In the genomic region with DNA sequence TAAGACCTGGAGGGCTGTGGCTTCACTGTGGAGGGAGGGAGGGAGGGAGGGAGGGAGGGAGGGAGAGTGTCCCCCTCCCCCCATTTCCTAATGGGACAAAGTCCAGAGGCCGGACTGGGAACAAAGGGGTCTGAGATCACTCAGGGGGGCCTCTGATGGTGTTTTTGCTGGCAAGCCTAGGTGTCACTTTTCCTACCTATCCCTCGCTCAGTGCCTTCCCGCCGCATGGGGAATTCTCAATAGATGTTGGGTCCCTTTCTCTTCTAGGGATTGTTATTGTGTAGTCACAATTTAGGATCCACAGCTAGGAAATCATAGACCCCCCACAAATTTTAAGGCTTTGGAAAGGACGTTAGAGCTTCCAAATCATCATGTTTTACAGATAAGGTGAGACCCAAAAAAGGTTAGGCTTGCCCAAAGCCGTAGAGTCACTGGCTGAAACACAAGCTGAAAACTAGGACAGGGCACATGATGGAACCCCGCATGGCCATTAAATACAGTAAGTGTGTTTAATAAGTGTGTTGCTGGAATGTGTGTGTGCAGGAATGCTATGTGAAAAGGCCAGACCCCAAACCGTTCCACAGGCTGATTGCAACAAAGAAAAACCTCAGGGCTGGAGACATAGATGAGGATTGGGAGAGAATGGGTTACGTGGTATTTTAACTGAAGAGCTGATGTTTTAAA, we compare ENCODE assay signal across 8 cellular contexts. TPM values are rescaled to one million over a fixed set of nuclear protein-coding genes. Genes with fewer than 3 reads are reported as not detected.
DNase-seq lines count a peak whose midpoint lies in the region; ATAC-seq and TF ChIP-seq lines count a peak whose summit lies in the region.

No MANE protein-coding gene starts in this region.

- H2AFZ ChIP-seq in Karpas-422 (ENCODE audit: low read length) = no peak overlapping the region

- H3K27ac ChIP-seq in adrenal gland (peak overlapping the region; percentile 86 to 98 (median 96)), liver (ENCODE audit: low read depth in 1 of 2, low read length in 2 of 2) (peak overlapping the region; percentile 89 to 92), suprapubic skin (peak overlapping the region; percentile 99), Karpas-422 (ENCODE audit: low read length) (no peak overlapping the region)

- TF ChIP-seq EP300 in suprapubic skin (IDR thresholded peaks at IDR 0.05) = no peak

- H3K9ac ChIP-seq in liver (ENCODE audit: low read depth in 1 of 2, low read length in 2 of 2) (peak overlapping the region; percentile 57 to 94), Karpas-422 (ENCODE audit: low read length) (no peak overlapping the region)

- H3K27me3 ChIP-seq in adrenal gland (no peaks in the 10 kb centered on the region), liver (ENCODE audit: control insufficient read depth in 4 of 4, insufficient read depth in 4 of 4, low read length in 3 of 4) (no peaks in the 10 kb centered on the region), suprapubic skin (no peaks in the 10 kb centered on the region), Karpas-422 (ENCODE audit: low read length) (no peaks in the 10 kb centered on the region)

- ATAC-seq in GM18873 (IDR thresholded peaks at IDR 0.05; ENCODE audit: low FRiP score, unreplicated experiment) = no peak
- no peak for ATAC-seq in HG02938 (IDR thresholded peaks at IDR 0.05; ENCODE audit: unreplicated experiment)

- no peak for TF ChIP-seq RAD21 in liver (IDR thresholded peaks at IDR 0.05)

- peaks cover 43 to 58% of the 10 kb centered on the region in 2 donors for H3K4me1 ChIP-seq in adrenal gland (replicated peaks in 1 of 2)
- peaks cover 18 to 70% (median 37%) of the 10 kb centered on the region in 4 donors for H3K4me1 ChIP-seq in liver (ENCODE audit: control insufficient read depth in 4 of 4, insufficient read depth in 4 of 4, low read length in 3 of 4)
- H3K4me1 ChIP-seq in suprapubic skin = peaks cover 82% of the 10 kb centered on the region
- peaks cover 33% of the 10 kb centered on the region for H3K4me1 ChIP-seq in Karpas-422 (ENCODE audit: low read length)

- intact Hi-C loops in adrenal gland (cut with DNase I) = no loop called here

- no peaks in the 10 kb centered on the region for H4K20me1 ChIP-seq in Karpas-422 (ENCODE audit: insufficient read depth, low read depth, low read length)

- TF ChIP-seq CTCF in adrenal gland (IDR thresholded peaks at IDR 0.05) = no peak
- TF ChIP-seq CTCF in liver (IDR thresholded peaks at IDR 0.05; ENCODE audit: low read depth, low read length, missing input control) = no peak
- no peak for TF ChIP-seq CTCF in suprapubic skin (IDR thresholded peaks at IDR 0.05)

- H3K4me3 ChIP-seq in adrenal gland = peak overlapping the region in 1 of 4 donors; percentile 32
- H3K4me3 ChIP-seq in liver (ENCODE audit: low read depth in 1 of 3, low read length in 3 of 3) = peak overlapping the region; percentile 5 to 33 (median 9)
- peak overlapping the region; percentile 37 for H3K4me3 ChIP-seq in suprapubic skin
- no peak overlapping the region for H3K4me3 ChIP-seq in Karpas-422 (ENCODE audit: low read length)

- no peaks in the 10 kb centered on the region for H3K79me2 ChIP-seq in Karpas-422 (ENCODE audit: low read length)

- no peaks in the 10 kb centered on the region for H3K9me2 ChIP-seq in Karpas-422 (replicated peaks; ENCODE audit: insufficient read depth, low read length)

- DNase-seq in DMS79 treated with DMSO at 0.1 percent for 48 hours (lab: John Stamatoyannopoulos, UW) = peak; percentile 67
- no peak for DNase-seq in DMS79 (lab: John Stamatoyannopoulos, UW)
- peak in 3 of 7 donors; percentile 15 to 51 (median 35) for DNase-seq in adrenal gland
- DNase-seq in suprapubic skin (ENCODE audit: low spot score in 2 of 2) = no peak
- DNase-seq in Karpas-422 = no peak

- H3K36me3 ChIP-seq in adrenal gland (replicated peaks in 1 of 2) = no peaks in the 10 kb centered on the region
- H3K36me3 ChIP-seq in liver (ENCODE audit: control insufficient read depth in 4 of 4, insufficient read depth in 3 of 4, low read depth in 1 of 4, low read length in 3 of 4) = no peaks in the 10 kb centered on the region
- no peaks in the 10 kb centered on the region for H3K36me3 ChIP-seq in suprapubic skin
- H3K36me3 ChIP-seq in Karpas-422 (ENCODE audit: insufficient read depth, low read length) = no peaks in the 10 kb centered on the region

- H3K4me2 ChIP-seq in Karpas-422 (ENCODE audit: low read depth, low read length, poor library complexity, severe bottlenecking) = no peak overlapping the region

- WGBS in adrenal gland, 4 donors = 52 to 66% (median 56%) methylated on average over 9 of the region's 9 CpGs
- 34% methylated on average over 9 of the region's 9 CpGs for WGBS in liver
- WGBS in suprapubic skin = 25% methylated on average over 9 of the region's 9 CpGs

- H3K9me3 ChIP-seq in adrenal gland (replicated peaks in 1 of 3) (no peaks in the 10 kb centered on the region), liver (ENCODE audit: control insufficient read depth in 4 of 4, low read length in 3 of 4) (no peaks in the 10 kb centered on the region), suprapubic skin (no peaks in the 10 kb centered on the region), Karpas-422 (ENCODE audit: low read length) (no peaks in the 10 kb centered on the region)

- TF ChIP-seq POLR2A in adrenal gland (IDR thresholded peaks at IDR 0.05) (no peak), suprapubic skin (IDR thresholded peaks at IDR 0.05) (no peak)

TF ChIP-seq in liver, 16 proteins besides CTCF, POLR2A, EP300 and RAD21 (continues in another document):
- TF ChIP-seq RXRA (IDR thresholded peaks at IDR 0.05) = no peak
- TF ChIP-seq FOXA1 (IDR thresholded peaks at IDR 0.05) = no peak
- TF ChIP-seq HNF4A (conservative IDR thresholded peaks at IDR 0.05) = peak in 1 of 2 donors; percentile 61
- peak; percentile 59 for TF ChIP-seq HNF4G (IDR thresholded peaks at IDR 0.05)
- no peak for TF ChIP-seq GABPA (IDR thresholded peaks at IDR 0.05 in 1 of 2, conservative IDR thresholded peaks at IDR 0.05 in 1 of 2)
- no peak for TF ChIP-seq SP1 (IDR thresholded peaks at IDR 0.05)
- TF ChIP-seq FOXA2 (IDR thresholded peaks at IDR 0.05) = no peak
- no peak for TF ChIP-seq YY1 (IDR thresholded peaks at IDR 0.05)
- TF ChIP-seq, protein P1, sequence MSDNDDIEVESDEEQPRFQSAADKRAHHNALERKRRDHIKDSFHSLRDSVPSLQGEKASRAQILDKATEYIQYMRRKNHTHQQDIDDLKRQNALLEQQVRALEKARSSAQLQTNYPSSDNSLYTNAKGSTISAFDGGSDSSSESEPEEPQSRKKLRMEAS (IDR thresholded peaks at IDR 0.05) = no peak
- TF ChIP-seq, protein P2, sequence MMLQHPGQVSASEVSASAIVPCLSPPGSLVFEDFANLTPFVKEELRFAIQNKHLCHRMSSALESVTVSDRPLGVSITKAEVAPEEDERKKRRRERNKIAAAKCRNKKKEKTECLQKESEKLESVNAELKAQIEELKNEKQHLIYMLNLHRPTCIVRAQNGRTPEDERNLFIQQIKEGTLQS (IDR thresholded peaks at IDR 0.05) = no peak
- no peak for TF ChIP-seq TAF1 (conservative IDR thresholded peaks at IDR 0.05)
- TF ChIP-seq, protein P3, sequence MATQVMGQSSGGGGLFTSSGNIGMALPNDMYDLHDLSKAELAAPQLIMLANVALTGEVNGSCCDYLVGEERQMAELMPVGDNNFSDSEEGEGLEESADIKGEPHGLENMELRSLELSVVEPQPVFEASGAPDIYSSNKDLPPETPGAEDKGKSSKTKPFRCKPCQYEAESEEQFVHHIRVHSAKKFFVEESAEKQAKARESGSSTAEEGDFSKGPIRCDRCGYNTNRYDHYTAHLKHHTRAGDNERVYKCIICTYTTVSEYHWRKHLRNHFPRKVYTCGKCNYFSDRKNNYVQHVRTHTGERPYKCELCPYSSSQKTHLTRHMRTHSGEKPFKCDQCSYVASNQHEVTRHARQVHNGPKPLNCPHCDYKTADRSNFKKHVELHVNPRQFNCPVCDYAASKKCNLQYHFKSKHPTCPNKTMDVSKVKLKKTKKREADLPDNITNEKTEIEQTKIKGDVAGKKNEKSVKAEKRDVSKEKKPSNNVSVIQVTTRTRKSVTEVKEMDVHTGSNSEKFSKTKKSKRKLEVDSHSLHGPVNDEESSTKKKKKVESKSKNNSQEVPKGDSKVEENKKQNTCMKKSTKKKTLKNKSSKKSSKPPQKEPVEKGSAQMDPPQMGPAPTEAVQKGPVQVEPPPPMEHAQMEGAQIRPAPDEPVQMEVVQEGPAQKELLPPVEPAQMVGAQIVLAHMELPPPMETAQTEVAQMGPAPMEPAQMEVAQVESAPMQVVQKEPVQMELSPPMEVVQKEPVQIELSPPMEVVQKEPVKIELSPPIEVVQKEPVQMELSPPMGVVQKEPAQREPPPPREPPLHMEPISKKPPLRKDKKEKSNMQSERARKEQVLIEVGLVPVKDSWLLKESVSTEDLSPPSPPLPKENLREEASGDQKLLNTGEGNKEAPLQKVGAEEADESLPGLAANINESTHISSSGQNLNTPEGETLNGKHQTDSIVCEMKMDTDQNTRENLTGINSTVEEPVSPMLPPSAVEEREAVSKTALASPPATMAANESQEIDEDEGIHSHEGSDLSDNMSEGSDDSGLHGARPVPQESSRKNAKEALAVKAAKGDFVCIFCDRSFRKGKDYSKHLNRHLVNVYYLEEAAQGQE (IDR thresholded peaks at IDR 0.05) = no peak

RNA-seq across cellular contexts. Expression of a gene that starts 4.8 kb away (rescaled TPM):
- 1,000 to 10,000 TPM; 1,483 to 5,565 (median 3,595) TPM for total RNA-seq in adrenal gland
- 1,000 to 10,000 TPM; 2,586 to 4,544 (median 2,902) TPM for polyA plus RNA-seq in adrenal gland
- total RNA-seq in liver = 100 to 1,000 TPM; 592 to 949 TPM
- polyA plus RNA-seq in liver = 1,000 to 10,000 TPM; 3,401 to 4,630 TPM
- 1,000 to 10,000 TPM in 2 of 4 donors, 100 to 1,000 TPM in 2; 578 to 1,480 (median 967) TPM for total RNA-seq in suprapubic skin
- total RNA-seq in Karpas-422 (2014; rRNA removed; shearing (Covaris generic); ENCODE audit: low replicate concordance) = 209 and 392 TPM in 2 replicates

RNA-seq across cellular contexts. Expression of a gene that starts 22.1 kb away (rescaled TPM):
- total RNA-seq in adrenal gland = 1 to 10 TPM; 2.4 to 5.2 (median 3.9) TPM
- 1 to 10 TPM; 1.4 to 6.8 (median 4.8) TPM for polyA plus RNA-seq in adrenal gland
- 1 to 10 TPM; 1.3 to 1.6 TPM for total RNA-seq in liver
- under 1 TPM; 0.22 to 0.85 TPM for polyA plus RNA-seq in liver
- total RNA-seq in suprapubic skin = 1 to 10 TPM; 1.5 to 4.1 (median 2.5) TPM
- total RNA-seq in Karpas-422 (2014; rRNA removed; shearing (Covaris generic); ENCODE audit: low replicate concordance) = 1.7 and 1.9 TPM in 2 replicates

RNA-seq across cellular contexts. Expression of a gene that starts 54.9 kb away (rescaled TPM):
- total RNA-seq in adrenal gland = 10 to 100 TPM; 10.9 to 23.7 (median 20.1) TPM
- polyA plus RNA-seq in adrenal gland = 10 to 100 TPM in 2 of 3 donors, 1 to 10 TPM in 1; 2.7 to 17.4 (median 15.5) TPM
- total RNA-seq in liver = 10 to 100 TPM in 1 of 2 donors, 1 to 10 TPM in 1; 5.0 to 41.6 TPM
- polyA plus RNA-seq in liver = 1 to 10 TPM; 2.1 to 5.8 TPM
- 1 to 10 TPM; 2.6 to 8.9 (median 5.4) TPM for total RNA-seq in suprapubic skin
- total RNA-seq in Karpas-422 (2014; rRNA removed; shearing (Covaris generic); ENCODE audit: low replicate concordance) = not detected in 2 replicates
